Comparison of ENCODE assay signal across 9 cellular contexts in the genomic region with DNA sequence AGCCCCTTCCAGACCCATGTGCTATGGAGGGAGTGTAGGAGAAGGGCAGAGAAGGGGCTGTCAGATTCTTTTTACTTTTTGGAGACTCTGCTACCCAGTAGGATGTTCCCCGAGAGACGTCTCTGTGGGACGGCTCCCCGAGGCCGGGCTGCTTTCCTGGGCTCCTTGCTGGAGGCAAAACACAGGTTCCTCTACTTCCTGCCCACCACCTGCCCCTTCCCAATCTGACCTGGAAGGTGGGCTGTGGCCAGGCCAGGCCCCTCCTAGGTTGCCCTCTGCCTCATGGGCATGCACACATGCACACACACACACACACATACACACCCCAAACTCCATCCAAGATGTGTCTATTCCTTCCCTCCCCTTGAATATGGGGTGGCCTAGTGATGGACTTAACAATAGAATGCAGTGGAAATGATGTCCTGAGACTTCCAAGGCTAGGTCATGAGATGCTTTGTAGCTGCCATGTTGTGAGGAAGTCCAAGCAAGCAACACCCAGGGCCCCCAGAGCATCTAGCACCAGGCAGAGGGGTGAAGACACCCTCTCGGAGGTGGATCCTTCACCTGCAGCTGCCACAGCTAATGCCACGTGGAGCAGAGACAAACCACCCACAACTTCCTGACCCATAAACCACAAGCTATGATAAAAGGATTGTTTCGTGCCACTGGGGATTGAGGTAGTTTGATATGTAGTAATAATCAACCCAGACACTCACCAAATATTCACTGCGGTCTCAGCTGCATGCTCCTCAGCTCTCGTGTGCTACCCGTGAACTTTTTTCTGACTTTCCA. TPM values are rescaled to one million over a fixed set of nuclear protein-coding genes. Genes with fewer than 3 reads are reported as not detected.
DNase-seq lines count a peak whose midpoint lies in the region; ATAC-seq, FAIRE-seq and TF ChIP-seq lines count a peak whose summit lies in the region.
"Had no signal": no experiment of that assay in that cellular context is flagged by ENCODE, and none has a peak within 500 bp of the region (broad histone marks: within the 10 kb centered on the region; RNA-seq: fewer than 3 reads in every experiment).

No MANE protein-coding gene starts in this region.

- H3K36me3 Mint-ChIP-seq in endodermal cell (ENCODE audit: low read depth) = no peaks in the 10 kb centered on the region

- DNase-seq in GM12891 (ENCODE audit: insufficient read length, low spot score) (no peak), T-helper 2 cell (peak in 4 of 5 experiments; percentile 59 to 99 (median 76)), coronary artery (ENCODE audit: low spot score) (no peak), endodermal cell (no peak), GM23248 (no peak), dorsolateral prefrontal cortex (no peak)
- DNase-seq in stimulated activated CD8-positive, alpha-beta memory T cell treated with anti-CD3 and anti-CD28 coated beads, Interleukin-4, amount 100 ng/mL, for 4 hours (ENCODE audit: low read depth in 2 of 2, low spot score in 1 of 2) = peak; percentile 36 to 63

- in situ Hi-C loops in GM23248 (cut with MboI) = no loop called here

- WGBS in endodermal cell (ENCODE audit: insufficient coverage in 1 of 2, insufficient read length in 1 of 2), 2 experiments = 90 to 92% methylated on average over 8 to 10 of the region's 11 CpGs
- WGBS in GM23248 (ENCODE audit: low coverage in 1 of 2, low lambda C conversion rate in 2 of 2, missing lambda C conversion rate in 2 of 2), 2 experiments = 81 to 86% methylated on average over 11 of the region's 11 CpGs

- H3K4me3 ChIP-seq in coronary artery (no peak overlapping the region), endodermal cell (ENCODE audit: low read length) (no peak overlapping the region), GM23248 (no peak overlapping the region), dorsolateral prefrontal cortex (no peak overlapping the region)

- H3K9me2 ChIP-seq in GM23248 (ENCODE audit: insufficient read depth) = no peaks in the 10 kb centered on the region

- peaks cover 6% of the 10 kb centered on the region for H3K4me1 Mint-ChIP-seq in endodermal cell

- H3K36me3 ChIP-seq in endodermal cell (ENCODE audit: control insufficient read depth, insufficient read depth, low read length) = no peaks in the 10 kb centered on the region
- no peaks in the 10 kb centered on the region for H3K36me3 ChIP-seq in GM23248 (ENCODE audit: low read depth)

- FAIRE-seq in GM12891 (lab: Jason Lieb, UNC) = peak; percentile 85

- no peak for TF ChIP-seq CTCF in coronary artery (IDR thresholded peaks at IDR 0.05)
- TF ChIP-seq CTCF in endodermal cell (conservative IDR thresholded peaks at IDR 0.05) = no peak
- no peak for TF ChIP-seq CTCF in dorsolateral prefrontal cortex (IDR thresholded peaks at IDR 0.05 in 54 of 56, conservative IDR thresholded peaks at IDR 0.05 in 2 of 56; ENCODE audit: low read depth in 1 of 56, partially characterized antibody in 56 of 56)

- peak overlapping the region; percentile 75 to 92 for H3K27ac ChIP-seq in coronary artery
- H3K27ac ChIP-seq in endodermal cell (ENCODE audit: low read depth, low read length) = no peak overlapping the region
- no peak overlapping the region for H3K27ac ChIP-seq in GM23248
- H3K27ac ChIP-seq in dorsolateral prefrontal cortex = peak overlapping the region in 29 of 59 donors; percentile 12 to 85 (median 73)

- no peaks in the 10 kb centered on the region for H3K4me1 ChIP-seq in endodermal cell (ENCODE audit: control insufficient read depth, insufficient read depth, low read length)
- no peaks in the 10 kb centered on the region for H3K4me1 ChIP-seq in GM23248 (ENCODE audit: insufficient read depth)

- H3K9me3 Mint-ChIP-seq in endodermal cell = no peaks in the 10 kb centered on the region

- intact Hi-C loops in dorsolateral prefrontal cortex (cut with DNase I) = no loop called here

- peaks cover 3% of the 10 kb centered on the region for H3K27me3 Mint-ChIP-seq in endodermal cell (ENCODE audit: insufficient read depth)

- no peak overlapping the region for H3K27ac Mint-ChIP-seq in endodermal cell

- H3K27me3 ChIP-seq in endodermal cell (ENCODE audit: control insufficient read depth, insufficient read depth, low read length, poor library complexity, severe bottlenecking) (no peaks in the 10 kb centered on the region), GM23248 (replicated peaks; ENCODE audit: insufficient read depth) (0 out of 2 replicates have a peak, but pooled peaks cover 13% of the 10 kb centered on the region), dorsolateral prefrontal cortex (no peaks in the 10 kb centered on the region)

- ATAC-seq in HG02840 (IDR thresholded peaks at IDR 0.05; ENCODE audit: low FRiP score, unreplicated experiment) = peak; percentile 53

- H4K20me1 ChIP-seq in GM23248 (ENCODE audit: insufficient read depth) = no peaks in the 10 kb centered on the region

- no peak overlapping the region for H3K4me3 Mint-ChIP-seq in endodermal cell

- TF ChIP-seq POLR2A in GM12891 (IDR thresholded peaks at IDR 0.05; ENCODE audit: low read depth, low read length) = 0 out of 2 replicates have a peak, but pooled peaks have one; percentile 19

- no peaks in the 10 kb centered on the region for H3F3A ChIP-seq in GM23248 (ENCODE audit: insufficient read depth)

- no peaks in the 10 kb centered on the region for H3K79me2 ChIP-seq in GM23248 (ENCODE audit: insufficient read depth)

- H2AFZ ChIP-seq in GM23248 = no peak overlapping the region

- H3K9ac ChIP-seq in endodermal cell (ENCODE audit: extremely low read depth, low read length, poor library complexity, severe bottlenecking) (no peak overlapping the region), GM23248 (no peak overlapping the region)

- no peak overlapping the region for H3K4me2 ChIP-seq in GM23248 (ENCODE audit: unreplicated experiment)

- no peaks in the 10 kb centered on the region for H3K9me3 ChIP-seq in endodermal cell (ENCODE audit: control insufficient read depth, low read length)
- H3K9me3 ChIP-seq in GM23248 (ENCODE audit: low read depth) = no peaks in the 10 kb centered on the region

TF ChIP-seq in GM12891, 5 proteins besides CTCF, POLR2A, EP300 and RAD21:
- TF ChIP-seq POU2F2 (IDR thresholded peaks at IDR 0.05; ENCODE audit: low read depth, low read length) = peak; percentile 88
- TF ChIP-seq PAX5 (IDR thresholded peaks at IDR 0.05; ENCODE audit: insufficient read depth, low read length, severe bottlenecking) = no peak
- peak; percentile 30; the same call in 1 of the 2 replicates for TF ChIP-seq SPI1 (IDR thresholded peaks at IDR 0.05; ENCODE audit: low read depth, low read length)

RNA-seq across cellular contexts. Expression of gene ASB2, which starts 1.6 kb away (rescaled TPM):
- 32.9 TPM for polyA plus RNA-seq in GM12891 (2012; ENCODE audit: low read depth, missing spikeins)
- total RNA-seq in endodermal cell = under 1 TPM in 1 of 2 donors, not detected in 1; 0.11 TPM
- polyA plus RNA-seq in endodermal cell (2013, experiment 1 of 2) = 0.75 TPM
- polyA plus RNA-seq in endodermal cell (2013, experiment 2 of 2) = 0.58 TPM
- total RNA-seq in GM23248 (2014; rRNA removed; shearing (Covaris generic)) = not detected in 2 replicates
- polyA plus RNA-seq in GM23248 (2016; fragmentation: Nextera tagmentation; extraction: Ambion mirVana) = 0.06 and 0.18 TPM in 2 replicates
- 10 to 100 TPM in 40 of 120 experiments, 1 to 10 TPM in 80; 1.7 to 20.6 (median 8.5) TPM for total RNA-seq in dorsolateral prefrontal cortex
- total RNA-seq: temporal lobe had no signal

RNA-seq across cellular contexts. Expression of gene CCDC197, which starts 19.1 kb away (rescaled TPM):
- polyA plus RNA-seq in GM12891 (2012; ENCODE audit: low read depth, missing spikeins) = 0.06 TPM
- total RNA-seq in endodermal cell = not detected
- not detected for polyA plus RNA-seq in endodermal cell (2013, experiment 1 of 2)
- not detected for polyA plus RNA-seq in endodermal cell (2013, experiment 2 of 2)
- total RNA-seq in GM23248 (2014; rRNA removed; shearing (Covaris generic)) = not detected in 2 replicates
- not detected in 2 replicates for polyA plus RNA-seq in GM23248 (2016; fragmentation: Nextera tagmentation; extraction: Ambion mirVana)
- under 1 TPM in 2 of 120 experiments, not detected in 118; 0.38 to 0.95 TPM for total RNA-seq in dorsolateral prefrontal cortex
- total RNA-seq: temporal lobe had no signal

RNA-seq across cellular contexts. Expression of gene OTUB2, which starts 48.2 kb away (rescaled TPM):
- polyA plus RNA-seq in GM12891 (2012; ENCODE audit: low read depth, missing spikeins) = 0.28 TPM
- total RNA-seq in endodermal cell (1 to 10 TPM; 6.3 to 6.7 TPM), dorsolateral prefrontal cortex (1 to 10 TPM in 117 of 120 experiments, under 1 TPM in 3; 0.49 to 4.7 (median 2.3) TPM)
- polyA plus RNA-seq in endodermal cell (2013, experiment 1 of 2) = 6.3 TPM
- 5.1 TPM for polyA plus RNA-seq in endodermal cell (2013, experiment 2 of 2)
- total RNA-seq in GM23248 (2014; rRNA removed; shearing (Covaris generic)) = 1.0 and 1.9 TPM in 2 replicates
- polyA plus RNA-seq in GM23248 (2016; fragmentation: Nextera tagmentation; extraction: Ambion mirVana) = 1.3 and 1.6 TPM in 2 replicates

RNA-seq across cellular contexts. Expression of gene FAM181A, which starts 50.8 kb away (rescaled TPM):
- polyA plus RNA-seq in GM12891 (2012; ENCODE audit: low read depth, missing spikeins) = not detected
- total RNA-seq in endodermal cell (not detected), dorsolateral prefrontal cortex (10 to 100 TPM in 14 of 120 experiments, 1 to 10 TPM in 106; 1.8 to 18.0 (median 6.0) TPM)
- 13.0 TPM for polyA plus RNA-seq in endodermal cell (2013, experiment 1 of 2)
- 11.0 TPM for polyA plus RNA-seq in endodermal cell (2013, experiment 2 of 2)
- total RNA-seq in GM23248 (2014; rRNA removed; shearing (Covaris generic)) = not detected in 2 replicates
- not detected in 2 replicates for polyA plus RNA-seq in GM23248 (2016; fragmentation: Nextera tagmentation; extraction: Ambion mirVana)

Comparison
In these comparisons a context has a peak if more than half of its experiments do, and no peak if none do; other contexts are left out.
1. DNase-seq: peak in T-helper 2 cell (4 of 5) and stimulated activated CD8-positive, alpha-beta memory T cell treated with anti-CD3 and anti-CD28 coated beads, Interleukin-4, amount 100 ng/mL, for 4 hours (2 of 2); none in GM12891 (single experiment), coronary artery (single experiment), endodermal cell (single experiment), GM23248 (single experiment) and dorsolateral prefrontal cortex (0 of 10).
2. H3K27ac ChIP-seq: peak in coronary artery (2 of 2); none in endodermal cell (single experiment) and GM23248 (single experiment).